In the genomic region with DNA sequence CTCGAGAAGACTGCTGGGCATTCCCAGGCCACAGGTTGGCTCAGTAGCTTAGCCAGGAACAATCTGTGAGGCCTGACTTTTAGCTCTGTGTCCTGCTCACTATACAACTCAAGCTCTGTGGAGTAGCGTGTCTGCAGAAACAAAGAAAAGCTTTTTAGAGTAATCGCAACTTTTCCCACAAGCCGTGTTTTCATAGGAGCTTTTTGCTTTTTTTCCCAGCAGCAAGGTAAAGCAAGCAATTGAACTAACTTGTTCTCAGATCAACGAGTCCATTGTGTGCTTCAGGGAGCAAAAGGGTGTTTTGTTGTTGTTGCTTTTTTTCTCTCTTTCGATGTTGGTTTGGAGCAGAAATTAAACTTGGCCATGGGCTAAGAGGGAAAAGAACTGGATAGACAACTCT, we compare ENCODE assay signal across 1 cellular context.
TF ChIP-seq lines count a peak whose summit lies in the region.

No MANE protein-coding gene starts in this region.

TF ChIP-seq in HepG2, 621 proteins besides CTCF, POLR2A, EP300 and RAD21:
- TF ChIP-seq, protein P1, sequence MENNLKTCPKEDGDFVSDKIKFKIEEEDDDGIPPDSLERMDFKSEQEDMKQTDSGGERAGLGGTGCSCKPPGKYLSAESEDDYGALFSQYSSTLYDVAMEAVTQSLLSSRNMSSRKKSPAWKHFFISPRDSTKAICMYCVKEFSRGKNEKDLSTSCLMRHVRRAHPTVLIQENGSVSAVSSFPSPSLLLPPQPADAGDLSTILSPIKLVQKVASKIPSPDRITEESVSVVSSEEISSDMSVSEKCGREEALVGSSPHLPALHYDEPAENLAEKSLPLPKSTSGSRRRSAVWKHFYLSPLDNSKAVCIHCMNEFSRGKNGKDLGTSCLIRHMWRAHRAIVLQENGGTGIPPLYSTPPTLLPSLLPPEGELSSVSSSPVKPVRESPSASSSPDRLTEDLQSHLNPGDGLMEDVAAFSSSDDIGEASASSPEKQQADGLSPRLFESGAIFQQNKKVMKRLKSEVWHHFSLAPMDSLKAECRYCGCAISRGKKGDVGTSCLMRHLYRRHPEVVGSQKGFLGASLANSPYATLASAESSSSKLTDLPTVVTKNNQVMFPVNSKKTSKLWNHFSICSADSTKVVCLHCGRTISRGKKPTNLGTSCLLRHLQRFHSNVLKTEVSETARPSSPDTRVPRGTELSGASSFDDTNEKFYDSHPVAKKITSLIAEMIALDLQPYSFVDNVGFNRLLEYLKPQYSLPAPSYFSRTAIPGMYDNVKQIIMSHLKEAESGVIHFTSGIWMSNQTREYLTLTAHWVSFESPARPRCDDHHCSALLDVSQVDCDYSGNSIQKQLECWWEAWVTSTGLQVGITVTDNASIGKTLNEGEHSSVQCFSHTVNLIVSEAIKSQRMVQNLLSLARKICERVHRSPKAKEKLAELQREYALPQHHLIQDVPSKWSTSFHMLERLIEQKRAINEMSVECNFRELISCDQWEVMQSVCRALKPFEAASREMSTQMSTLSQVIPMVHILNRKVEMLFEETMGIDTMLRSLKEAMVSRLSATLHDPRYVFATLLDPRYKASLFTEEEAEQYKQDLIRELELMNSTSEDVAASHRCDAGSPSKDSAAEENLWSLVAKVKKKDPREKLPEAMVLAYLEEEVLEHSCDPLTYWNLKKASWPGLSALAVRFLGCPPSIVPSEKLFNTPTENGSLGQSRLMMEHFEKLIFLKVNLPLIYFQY (CRISPR knock-in tag; IDR thresholded peaks at IDR 0.05; ENCODE audit: borderline replicate concordance), result no peak
- TF ChIP-seq, protein P2, sequence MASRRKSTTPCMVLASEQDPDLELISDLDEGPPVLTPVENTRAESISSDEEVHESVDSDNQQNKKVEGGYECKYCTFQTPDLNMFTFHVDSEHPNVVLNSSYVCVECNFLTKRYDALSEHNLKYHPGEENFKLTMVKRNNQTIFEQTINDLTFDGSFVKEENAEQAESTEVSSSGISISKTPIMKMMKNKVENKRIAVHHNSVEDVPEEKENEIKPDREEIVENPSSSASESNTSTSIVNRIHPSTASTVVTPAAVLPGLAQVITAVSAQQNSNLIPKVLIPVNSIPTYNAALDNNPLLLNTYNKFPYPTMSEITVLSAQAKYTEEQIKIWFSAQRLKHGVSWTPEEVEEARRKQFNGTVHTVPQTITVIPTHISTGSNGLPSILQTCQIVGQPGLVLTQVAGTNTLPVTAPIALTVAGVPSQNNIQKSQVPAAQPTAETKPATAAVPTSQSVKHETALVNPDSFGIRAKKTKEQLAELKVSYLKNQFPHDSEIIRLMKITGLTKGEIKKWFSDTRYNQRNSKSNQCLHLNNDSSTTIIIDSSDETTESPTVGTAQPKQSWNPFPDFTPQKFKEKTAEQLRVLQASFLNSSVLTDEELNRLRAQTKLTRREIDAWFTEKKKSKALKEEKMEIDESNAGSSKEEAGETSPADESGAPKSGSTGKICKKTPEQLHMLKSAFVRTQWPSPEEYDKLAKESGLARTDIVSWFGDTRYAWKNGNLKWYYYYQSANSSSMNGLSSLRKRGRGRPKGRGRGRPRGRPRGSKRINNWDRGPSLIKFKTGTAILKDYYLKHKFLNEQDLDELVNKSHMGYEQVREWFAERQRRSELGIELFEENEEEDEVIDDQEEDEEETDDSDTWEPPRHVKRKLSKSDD (CRISPR knock-in tag; IDR thresholded peaks at IDR 0.05; ENCODE audit: low read depth), result no peak
- TF ChIP-seq ZMYM3 (CRISPR knock-in tag; IDR thresholded peaks at IDR 0.05) (no peak), GABPA (IDR thresholded peaks at IDR 0.05; ENCODE audit: low read depth, low read length) (no peak), GABPA (CRISPR knock-in tag; IDR thresholded peaks at IDR 0.05; ENCODE audit: low read depth) (no peak), CEBPG (CRISPR knock-in tag; IDR thresholded peaks at IDR 0.05) (no peak), FOSL1 (CRISPR knock-in tag; IDR thresholded peaks at IDR 0.05; ENCODE audit: borderline replicate concordance) (no peak), GMEB1 (CRISPR knock-in tag; IDR thresholded peaks at IDR 0.05; ENCODE audit: borderline replicate concordance) (no peak), ZNF274 (CRISPR knock-in tag; IDR thresholded peaks at IDR 0.05) (no peak), ZNF234 (CRISPR knock-in tag; conservative IDR thresholded peaks at IDR 0.05) (no peak), TCF7 (IDR thresholded peaks at IDR 0.05; ENCODE audit: low read depth) (no peak), ZNF430 (CRISPR knock-in tag; IDR thresholded peaks at IDR 0.05) (no peak), KLF15 (CRISPR knock-in tag; IDR thresholded peaks at IDR 0.05; ENCODE audit: borderline replicate concordance) (no peak), ZIK1 (CRISPR knock-in tag; IDR thresholded peaks at IDR 0.05; ENCODE audit: borderline replicate concordance, low read depth) (no peak)
- TF ChIP-seq, protein P3, sequence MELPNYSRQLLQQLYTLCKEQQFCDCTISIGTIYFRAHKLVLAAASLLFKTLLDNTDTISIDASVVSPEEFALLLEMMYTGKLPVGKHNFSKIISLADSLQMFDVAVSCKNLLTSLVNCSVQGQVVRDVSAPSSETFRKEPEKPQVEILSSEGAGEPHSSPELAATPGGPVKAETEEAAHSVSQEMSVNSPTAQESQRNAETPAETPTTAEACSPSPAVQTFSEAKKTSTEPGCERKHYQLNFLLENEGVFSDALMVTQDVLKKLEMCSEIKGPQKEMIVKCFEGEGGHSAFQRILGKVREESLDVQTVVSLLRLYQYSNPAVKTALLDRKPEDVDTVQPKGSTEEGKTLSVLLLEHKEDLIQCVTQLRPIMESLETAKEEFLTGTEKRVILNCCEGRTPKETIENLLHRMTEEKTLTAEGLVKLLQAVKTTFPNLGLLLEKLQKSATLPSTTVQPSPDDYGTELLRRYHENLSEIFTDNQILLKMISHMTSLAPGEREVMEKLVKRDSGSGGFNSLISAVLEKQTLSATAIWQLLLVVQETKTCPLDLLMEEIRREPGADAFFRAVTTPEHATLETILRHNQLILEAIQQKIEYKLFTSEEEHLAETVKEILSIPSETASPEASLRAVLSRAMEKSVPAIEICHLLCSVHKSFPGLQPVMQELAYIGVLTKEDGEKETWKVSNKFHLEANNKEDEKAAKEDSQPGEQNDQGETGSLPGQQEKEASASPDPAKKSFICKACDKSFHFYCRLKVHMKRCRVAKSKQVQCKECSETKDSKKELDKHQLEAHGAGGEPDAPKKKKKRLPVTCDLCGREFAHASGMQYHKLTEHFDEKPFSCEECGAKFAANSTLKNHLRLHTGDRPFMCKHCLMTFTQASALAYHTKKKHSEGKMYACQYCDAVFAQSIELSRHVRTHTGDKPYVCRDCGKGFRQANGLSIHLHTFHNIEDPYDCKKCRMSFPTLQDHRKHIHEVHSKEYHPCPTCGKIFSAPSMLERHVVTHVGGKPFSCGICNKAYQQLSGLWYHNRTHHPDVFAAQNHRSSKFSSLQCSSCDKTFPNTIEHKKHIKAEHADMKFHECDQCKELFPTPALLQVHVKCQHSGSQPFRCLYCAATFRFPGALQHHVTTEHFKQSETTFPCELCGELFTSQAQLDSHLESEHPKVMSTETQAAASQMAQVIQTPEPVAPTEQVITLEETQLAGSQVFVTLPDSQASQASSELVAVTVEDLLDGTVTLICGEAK (IDR thresholded peaks at IDR 0.05), result no peak
- TF ChIP-seq, protein P3 (CRISPR knock-in tag; IDR thresholded peaks at IDR 0.05), result no peak
- TF ChIP-seq, protein P4, sequence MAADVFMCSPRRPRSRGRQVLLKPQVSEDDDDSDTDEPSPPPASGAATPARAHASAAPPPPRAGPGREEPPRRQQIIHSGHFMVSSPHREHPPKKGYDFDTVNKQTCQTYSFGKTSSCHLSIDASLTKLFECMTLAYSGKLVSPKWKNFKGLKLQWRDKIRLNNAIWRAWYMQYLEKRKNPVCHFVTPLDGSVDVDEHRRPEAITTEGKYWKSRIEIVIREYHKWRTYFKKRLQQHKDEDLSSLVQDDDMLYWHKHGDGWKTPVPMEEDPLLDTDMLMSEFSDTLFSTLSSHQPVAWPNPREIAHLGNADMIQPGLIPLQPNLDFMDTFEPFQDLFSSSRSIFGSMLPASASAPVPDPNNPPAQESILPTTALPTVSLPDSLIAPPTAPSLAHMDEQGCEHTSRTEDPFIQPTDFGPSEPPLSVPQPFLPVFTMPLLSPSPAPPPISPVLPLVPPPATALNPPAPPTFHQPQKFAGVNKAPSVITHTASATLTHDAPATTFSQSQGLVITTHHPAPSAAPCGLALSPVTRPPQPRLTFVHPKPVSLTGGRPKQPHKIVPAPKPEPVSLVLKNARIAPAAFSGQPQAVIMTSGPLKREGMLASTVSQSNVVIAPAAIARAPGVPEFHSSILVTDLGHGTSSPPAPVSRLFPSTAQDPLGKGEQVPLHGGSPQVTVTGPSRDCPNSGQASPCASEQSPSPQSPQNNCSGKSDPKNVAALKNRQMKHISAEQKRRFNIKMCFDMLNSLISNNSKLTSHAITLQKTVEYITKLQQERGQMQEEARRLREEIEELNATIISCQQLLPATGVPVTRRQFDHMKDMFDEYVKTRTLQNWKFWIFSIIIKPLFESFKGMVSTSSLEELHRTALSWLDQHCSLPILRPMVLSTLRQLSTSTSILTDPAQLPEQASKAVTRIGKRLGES (CRISPR knock-in tag; IDR thresholded peaks at IDR 0.05; ENCODE audit: borderline replicate concordance), result no peak
TF ChIP-seq in HepG2: peak in this region for 0.
